Comparison of ENCODE assay signal across 20 cellular contexts in genomic region chr11:1702506-1702905, GRCh38. TPM values are rescaled to one million over a fixed set of nuclear protein-coding genes. Genes with fewer than 3 reads are reported as not detected.
"Had no signal": no experiment of that assay in that cellular context is flagged by ENCODE, and none has a peak within 500 bp of the region (broad histone marks: within the 10 kb centered on the region; RNA-seq: fewer than 3 reads in every experiment).

No MANE protein-coding gene starts in this region.

- H3K36me3 ChIP-seq: MG63 had no signal

- H3K4me2 ChIP-seq: SK-N-SH had no signal

- H3K9ac ChIP-seq: SK-N-SH had no signal

- H3K9me3 ChIP-seq: SK-N-SH had no signal

- H3K4me3 ChIP-seq: MG63 had no signal

- DNase-seq: KBM-7, MG63, NCI-H1092, NCI-H1105 treated with DMSO at 0.1 percent for 48 hours, NCI-H1417 treated with DMSO at 0.1 percent for 48 hours, NCI-H187, NCI-H2029, NCI-H2081 treated with DMSO at 0.1 percent for 48 hours, NCI-H2171, NCI-H226, NCI-H446, NCI-H510A, NCI-H524 treated with DMSO at 0.1 percent for 48 hours, NCI-H69, NCI-H774, Right ventricle myocardium superior, RPMI8226, SK-N-SH had no signal

RNA-seq across cellular contexts. Expression of gene KRTAP5-6, which starts 5.5 kb away (rescaled TPM):
- total RNA-seq: HT-29, Right ventricle myocardium superior, SK-MEL-5 had no signal

RNA-seq across cellular contexts. Expression of gene IFITM10, which starts 47.9 kb away (rescaled TPM):
- total RNA-seq: SK-MEL-5 had no signal
